1 cellular context compared by ENCODE assay signal in genomic region chr2:54411801-54412354, GRCh38.
TF ChIP-seq lines count a peak whose summit lies in the region.

No MANE protein-coding gene starts in this region.

TF ChIP-seq in HEK293, 187 proteins besides CTCF, POLR2A, EP300 and RAD21 (continued from another document):
- TF ChIP-seq BCL6B (tag by site-specific recombination; IDR thresholded peaks at IDR 0.05) (peak; percentile 59; the same call in 1 of the 2 replicates), SCRT1 (tag by site-specific recombination; IDR thresholded peaks at IDR 0.05; ENCODE audit: borderline replicate concordance) (peak; percentile 51; the same call in 1 of the 2 replicates), TRIM28 (IDR thresholded peaks at IDR 0.05; ENCODE audit: borderline replicate concordance, low read length) (peak; percentile 63; the same call in 1 of the 2 replicates), GLI2 (tag by site-specific recombination; IDR thresholded peaks at IDR 0.05; ENCODE audit: borderline replicate concordance, low read depth) (no peak), OSR2 (tag by site-specific recombination; IDR thresholded peaks at IDR 0.05) (peak; percentile 48), OVOL3 (tag by site-specific recombination; IDR thresholded peaks at IDR 0.05) (no peak), ZFP41 (tag by site-specific recombination; IDR thresholded peaks at IDR 0.05; ENCODE audit: borderline replicate concordance) (no peak), SCRT2 (tag by site-specific recombination; IDR thresholded peaks at IDR 0.05) (peak; percentile 88)
